8 cellular contexts compared by ENCODE assay signal in the genomic region with DNA sequence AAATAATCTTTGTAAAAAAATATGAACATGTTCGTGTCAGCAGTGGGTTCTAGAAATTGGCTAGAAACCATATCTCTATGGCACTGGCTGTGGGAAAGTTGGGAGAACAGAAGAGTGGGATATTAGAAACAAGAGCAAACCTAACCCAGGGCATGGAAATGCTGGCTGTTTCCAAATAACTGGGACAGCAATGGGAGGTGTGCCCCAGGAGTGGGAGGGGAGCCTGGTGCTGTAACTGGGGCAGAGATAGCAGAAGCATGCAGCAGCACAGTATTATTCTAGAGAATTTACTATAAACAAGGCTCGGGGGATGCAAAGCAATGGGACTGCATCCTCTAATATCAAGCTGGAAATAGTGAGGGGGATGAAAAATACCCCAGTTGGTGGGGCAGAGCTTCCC.
"Had no signal": no experiment of that assay in that cellular context is flagged by ENCODE, and none has a peak within 500 bp of the region (broad histone marks: within the 10 kb centered on the region; RNA-seq: fewer than 3 reads in every experiment).

No MANE protein-coding gene starts in this region.

- H3K27ac ChIP-seq: GM23248, HL-60 had no signal

- H3K4me3 ChIP-seq: GM23248, HAP-1 had no signal

- H3K4me1 ChIP-seq: HAP-1 had no signal

- H3K36me3 ChIP-seq: HAP-1 had no signal

- ATAC-seq: HCT116, HepG2 had no signal

- DNase-seq: GM23248, GOT3, H7, HFFc6 had no signal

- H3K9me3 ChIP-seq: HAP-1 had no signal
